In genomic region chr9:137350696-137351584, GRCh38 we compare ENCODE assay signal across 11 cellular contexts.
"Had no signal": no experiment of that assay in that cellular context is flagged by ENCODE, and none has a peak within 500 bp of the region (broad histone marks: within the 10 kb centered on the region; RNA-seq: fewer than 3 reads in every experiment).

No MANE protein-coding gene starts in this region.

- H3K27me3 ChIP-seq: body of pancreas, gastroesophageal sphincter, ovary, thyroid gland, vagina had no signal

- H3K4me1 ChIP-seq: body of pancreas, gastroesophageal sphincter, thyroid gland, vagina had no signal

- DNase-seq: activated CD4-positive, alpha-beta memory T cell treated with anti-CD3 and anti-CD28 coated beads, Interleukin-2, amount 10 ng/mL, durations not matched to agents 7 days and 5 days; body of pancreas; cerebellar nuclear complex; kidney; mesendoderm; stimulated activated CD4-positive, alpha-beta T cell treated with anti-CD3 and anti-CD28 coated beads, Interleukin-4, amount 100 ng/mL, for 1 hour; stimulated activated CD8-positive, alpha-beta memory T cell treated with anti-CD3 and anti-CD28 coated beads, Interleukin-4, amount 100 ng/mL, for 48 hours; thyroid gland had no signal

- H3K4me3 ChIP-seq: body of pancreas, gastroesophageal sphincter, ovary, thyroid gland, vagina had no signal

- ATAC-seq: body of pancreas, gastroesophageal sphincter had no signal

- H3K9me3 ChIP-seq: body of pancreas, ovary, thyroid gland, vagina had no signal

- H3K36me3 ChIP-seq: ovary had no signal

- FAIRE-seq: kidney had no signal

- H3K27ac ChIP-seq: body of pancreas, gastroesophageal sphincter, ovary, thyroid gland, vagina had no signal
